ENCODE assay signal across 8 cellular contexts in genomic region chr7:108135446-108136190, GRCh38. TPM values are rescaled to one million over a fixed set of nuclear protein-coding genes. Genes with fewer than 3 reads are reported as not detected.
A peak's percentile ranks its signal among the peaks of the same experiment; 100 is the strongest.
DNase-seq lines count a peak whose midpoint lies in the region; ATAC-seq and TF ChIP-seq lines count a peak whose summit lies in the region.

No MANE protein-coding gene starts in this region.

- peaks cover 12% of the 10 kb centered on the region for H3K9me3 Mint-ChIP-seq in activated T-helper 2 cell treated with anti-CD3 and anti-CD28 coated beads, Interferon-gamma antibody, Interleukin-2, Interleukin-4, amounts not matched to agents 10 μg/mL and 5 μg/mL and 100 μg/mL, durations not matched to agents 14 hours and 24 hours and 36 hours

- in situ Hi-C loops in mammary epithelial cell (cut with MboI; ENCODE audit: low sequenced_read_pairs in 2 of 2) = no loop called here

- DNase-seq in GM10266 (ENCODE audit: extremely low spot score) (peak; percentile 42), tibial nerve (ENCODE audit: low spot score in 2 of 2) (no peak), SW480 (ENCODE audit: low spot score) (no peak), mammary epithelial cell (no peak), NCI-H2107 treated with DMSO at 0.1 percent for 48 hours (lab: John Stamatoyannopoulos, UW; ENCODE audit: unreplicated experiment) (no peak)
- DNase-seq in activated T-helper 2 cell treated with anti-CD3 and anti-CD28 coated beads, Interferon-gamma antibody, Interleukin-2, Interleukin-4, amounts not matched to agents 10 μg/mL and 5 μg/mL and 100 μg/mL, durations not matched to agents 14 hours and 24 hours and 36 hours (ENCODE audit: low spot score) = peak; percentile 27

- H3K4me1 Mint-ChIP-seq in activated T-helper 2 cell treated with anti-CD3 and anti-CD28 coated beads, Interferon-gamma antibody, Interleukin-2, Interleukin-4, amounts not matched to agents 10 μg/mL and 5 μg/mL and 100 μg/mL, durations not matched to agents 14 hours and 24 hours and 36 hours (ENCODE audit: low read depth) = peaks cover 38% of the 10 kb centered on the region

- no peaks in the 10 kb centered on the region for H4K20me1 ChIP-seq in mammary epithelial cell (ENCODE audit: insufficient read depth, low read length)

- H3K36me3 ChIP-seq in tibial nerve (no peaks in the 10 kb centered on the region), mammary epithelial cell (ENCODE audit: insufficient read depth, low read length) (no peaks in the 10 kb centered on the region)

- H3K27ac Mint-ChIP-seq in activated T-helper 2 cell treated with anti-CD3 and anti-CD28 coated beads, Interferon-gamma antibody, Interleukin-2, Interleukin-4, amounts not matched to agents 10 μg/mL and 5 μg/mL and 100 μg/mL, durations not matched to agents 14 hours and 24 hours and 36 hours = peak overlapping the region; percentile 93

- H3K4me3 ChIP-seq in tibial nerve (no peak overlapping the region), mammary epithelial cell (replicated peaks in 1 of 3; ENCODE audit: insufficient read depth in 1 of 3, low read depth in 2 of 3, low read length in 3 of 3) (no peak overlapping the region)

- intact Hi-C loops in activated T-helper 2 cell treated with anti-CD3 and anti-CD28 coated beads, Interferon-gamma antibody, Interleukin-2, Interleukin-4, amounts not matched to agents 10 μg/mL and 5 μg/mL and 100 μg/mL, durations not matched to agents 14 hours and 24 hours and 36 hours (cut with micrococcal nuclease) = loop anchor here (1.0 to 10.0 kb wide), 7 partner anchors 8 to 1271 kb away; partner anchors contain the start of genes DLD, DNAJB9, PIK3CG and THAP5
- intact Hi-C loops in mammary epithelial cell (cut with micrococcal nuclease) = no loop called here

- TF ChIP-seq CTCF in GM10266 (IDR thresholded peaks at IDR 0.05; ENCODE audit: control insufficient read depth, insufficient read depth, low read depth, missing control alignments) = no peak
- no peak for TF ChIP-seq CTCF in tibial nerve (IDR thresholded peaks at IDR 0.05)
- TF ChIP-seq CTCF in mammary epithelial cell (conservative IDR thresholded peaks at IDR 0.05 in 1 of 2, IDR thresholded peaks at IDR 0.05 in 1 of 2; ENCODE audit: extremely low read depth in 1 of 2, insufficient read depth in 1 of 2, low read depth in 1 of 2, low read length in 2 of 2) = no peak

- peak; percentile 98 for ATAC-seq in GM19467 (IDR thresholded peaks at IDR 0.05; ENCODE audit: unreplicated experiment)
- peak; percentile 97 for ATAC-seq in HG03442 (IDR thresholded peaks at IDR 0.05; ENCODE audit: unreplicated experiment)

- H3K27ac ChIP-seq in tibial nerve = no peak overlapping the region
- H3K27ac ChIP-seq in mammary epithelial cell (ENCODE audit: insufficient read depth, low read depth, low read length) = no peak overlapping the region

- TF ChIP-seq EP300 in tibial nerve (IDR thresholded peaks at IDR 0.05) = no peak

- H3K27me3 ChIP-seq in tibial nerve (no peaks in the 10 kb centered on the region), mammary epithelial cell (ENCODE audit: insufficient read depth, low read length) (no peaks in the 10 kb centered on the region)

- H3K9me3 ChIP-seq in tibial nerve = no peaks in the 10 kb centered on the region
- H3K9me3 ChIP-seq in mammary epithelial cell (replicated peaks; ENCODE audit: insufficient read depth, low read length) = no peaks in the 10 kb centered on the region

- TF ChIP-seq POLR2A in tibial nerve (IDR thresholded peaks at IDR 0.05) = no peak

- H3K4me1 ChIP-seq in tibial nerve = no peaks in the 10 kb centered on the region
- H3K4me1 ChIP-seq in mammary epithelial cell (ENCODE audit: insufficient read depth, low read length) = peaks cover 24% of the 10 kb centered on the region

- CTCF ChIA-PET in mammary epithelial cell (lab: Charles Lee; ENCODE audit: low non-redundant PET) = no interaction called here

- peak overlapping the region; percentile 55 for H3K4me3 Mint-ChIP-seq in activated T-helper 2 cell treated with anti-CD3 and anti-CD28 coated beads, Interferon-gamma antibody, Interleukin-2, Interleukin-4, amounts not matched to agents 10 μg/mL and 5 μg/mL and 100 μg/mL, durations not matched to agents 14 hours and 24 hours and 36 hours (ENCODE audit: low read depth)

- no peak overlapping the region for H2AFZ ChIP-seq in mammary epithelial cell (ENCODE audit: low read depth, low read length)

- no peak overlapping the region for H3K9ac ChIP-seq in mammary epithelial cell (ENCODE audit: insufficient read depth, low read length)

- dilution Hi-C loops in mammary epithelial cell (cut with HindIII; ENCODE audit: low sequenced_read_pairs) = no loop called here

- no peaks in the 10 kb centered on the region for H3K79me2 ChIP-seq in mammary epithelial cell (ENCODE audit: insufficient read depth, low read length)

- peaks cover 12% of the 10 kb centered on the region for H3K36me3 Mint-ChIP-seq in activated T-helper 2 cell treated with anti-CD3 and anti-CD28 coated beads, Interferon-gamma antibody, Interleukin-2, Interleukin-4, amounts not matched to agents 10 μg/mL and 5 μg/mL and 100 μg/mL, durations not matched to agents 14 hours and 24 hours and 36 hours (ENCODE audit: low read depth)

- 86 to 88% methylated on average over 7 of the region's 7 CpGs for WGBS in tibial nerve, 2 donors
- WGBS in mammary epithelial cell (ENCODE audit: low coverage, missing lambda C conversion rate) = 95% methylated on average over 7 of the region's 7 CpGs

- H3K4me2 ChIP-seq in mammary epithelial cell (ENCODE audit: insufficient read depth, low read depth, low read length) = no peak overlapping the region

- BruUV-seq in mammary epithelial cell (replicated peaks; lab: Mats Ljungman, UMichigan) = no TSS peak

- peaks cover 30% of the 10 kb centered on the region for H3K27me3 Mint-ChIP-seq in activated T-helper 2 cell treated with anti-CD3 and anti-CD28 coated beads, Interferon-gamma antibody, Interleukin-2, Interleukin-4, amounts not matched to agents 10 μg/mL and 5 μg/mL and 100 μg/mL, durations not matched to agents 14 hours and 24 hours and 36 hours (ENCODE audit: low read depth)

RNA-seq across cellular contexts. Expression of gene LAMB4, which starts 5.5 kb away (rescaled TPM):
- not detected in 2 replicates for total RNA-seq in activated T-helper 2 cell treated with anti-CD3 and anti-CD28 coated beads, Interferon-gamma antibody, Interleukin-2, Interleukin-4, amounts not matched to agents 10 μg/mL and 5 μg/mL and 100 μg/mL, durations not matched to agents 14 hours and 24 hours and 36 hours
- total RNA-seq in tibial nerve = 1 to 10 TPM in 1 of 4 donors, under 1 TPM in 2, not detected in 1; 0.22 to 1.2 (median 0.42) TPM
- total RNA-seq in mammary epithelial cell = 1 to 10 TPM in 1 of 2 donors, under 1 TPM in 1; 0.09 to 1.0 TPM
- polyA plus RNA-seq in mammary epithelial cell = 0.27 TPM
- 0.93 TPM for polyA minus RNA-seq in mammary epithelial cell

Comparison
In these comparisons a context has a peak if more than half of its experiments do, and no peak if none do; other contexts are left out.
1. DNase-seq: peak in GM10266 (single experiment) and activated T-helper 2 cell treated with anti-CD3 and anti-CD28 coated beads, Interferon-gamma antibody, Interleukin-2, Interleukin-4, amounts not matched to agents 10 μg/mL and 5 μg/mL and 100 μg/mL, durations not matched to agents 14 hours and 24 hours and 36 hours (single experiment); none in tibial nerve (0 of 2), SW480 (single experiment), mammary epithelial cell (single experiment) and NCI-H2107 treated with DMSO at 0.1 percent for 48 hours (single experiment).